ENCODE assay signal across 9 cellular contexts in the genomic region with DNA sequence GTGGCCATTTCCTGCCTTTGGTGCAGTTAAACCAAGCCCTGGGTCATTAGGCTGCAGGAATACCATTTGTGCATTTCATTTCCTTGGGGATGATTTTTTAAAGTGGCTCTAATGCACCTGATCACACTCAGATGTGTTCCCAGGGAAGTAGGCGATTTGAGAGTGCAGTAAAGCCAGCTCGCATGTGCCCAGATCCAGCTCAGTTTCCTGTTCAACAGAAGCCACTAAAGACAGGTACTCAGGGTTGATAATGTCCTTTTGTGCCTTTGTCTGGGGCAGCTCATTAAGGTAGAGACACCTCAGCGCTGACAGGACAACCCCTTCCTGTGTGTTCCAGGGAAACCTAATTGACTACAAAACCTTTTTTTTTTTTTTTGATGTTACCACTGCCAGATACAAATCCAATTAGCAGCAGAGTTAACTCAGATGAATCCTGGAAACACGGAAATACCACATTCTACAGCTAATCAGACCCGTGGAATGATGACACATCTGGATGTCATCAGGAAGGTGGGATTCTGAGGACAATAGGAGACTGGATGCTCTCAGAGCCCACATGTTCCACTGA. TPM values are rescaled to one million over a fixed set of nuclear protein-coding genes. Genes with fewer than 3 reads are reported as not detected.
DNase-seq lines count a peak whose midpoint lies in the region; ATAC-seq and TF ChIP-seq lines count a peak whose summit lies in the region.
"Had no signal": no experiment of that assay in that cellular context is flagged by ENCODE, and none has a peak within 500 bp of the region (broad histone marks: within the 10 kb centered on the region; RNA-seq: fewer than 3 reads in every experiment).

No MANE protein-coding gene starts in this region.

- H3K27ac ChIP-seq in dorsolateral prefrontal cortex: peak overlapping the region in 55 of 59 donors; percentile 1 to 95 (median 84)
- H3K27ac ChIP-seq in right atrium auricular region: no peak overlapping the region
- H3K27ac ChIP-seq in substantia nigra (ENCODE audit: low read depth, low read length, poor library complexity, severe bottlenecking): no peak overlapping the region

- intact Hi-C loops in dorsolateral prefrontal cortex (cut with DNase I): loop anchor here in 1 of 2 donors (10.0 kb wide), 2 partner anchors 65 to 125 kb away; no protein-coding TSS in a partner anchor

- H3K4me3 Mint-ChIP-seq in activated naive CD4-positive, alpha-beta T cell treated with anti-CD3 and anti-CD28 coated beads, Interleukin-2, amount 50 U/mL, for 24 hours: peak overlapping the region; percentile 20
- H3K4me3 Mint-ChIP-seq in stimulated activated effector memory CD8-positive, alpha-beta T cell treated with anti-CD3 and anti-CD28 coated beads, Interleukin-12 subunit alpha, Interleukin-12 subunit beta, amount 100 ng/mL, for 72 hours: peak overlapping the region; percentile 43

- no peaks in the 10 kb centered on the region for H3K27me3 Mint-ChIP-seq in activated naive CD4-positive, alpha-beta T cell treated with anti-CD3 and anti-CD28 coated beads, Interleukin-2, amount 50 U/mL, for 24 hours

- H3K27ac Mint-ChIP-seq in activated naive CD4-positive, alpha-beta T cell treated with anti-CD3 and anti-CD28 coated beads, Interleukin-2, amount 50 U/mL, for 24 hours: peak overlapping the region; percentile 80
- peak overlapping the region; percentile 84 for H3K27ac Mint-ChIP-seq in stimulated activated effector memory CD8-positive, alpha-beta T cell treated with anti-CD3 and anti-CD28 coated beads, Interleukin-12 subunit alpha, Interleukin-12 subunit beta, amount 100 ng/mL, for 72 hours

- no peaks in the 10 kb centered on the region for H3K36me3 Mint-ChIP-seq in activated naive CD4-positive, alpha-beta T cell treated with anti-CD3 and anti-CD28 coated beads, Interleukin-2, amount 50 U/mL, for 24 hours
- H3K36me3 Mint-ChIP-seq in stimulated activated effector memory CD8-positive, alpha-beta T cell treated with anti-CD3 and anti-CD28 coated beads, Interleukin-12 subunit alpha, Interleukin-12 subunit beta, amount 100 ng/mL, for 72 hours: no peaks in the 10 kb centered on the region

- no peaks in the 10 kb centered on the region for H3K9me3 ChIP-seq in right atrium auricular region

- H3K27me3 ChIP-seq in dorsolateral prefrontal cortex (no peaks in the 10 kb centered on the region), right atrium auricular region (no peaks in the 10 kb centered on the region)

- TF ChIP-seq CTCF in dorsolateral prefrontal cortex (IDR thresholded peaks at IDR 0.05 in 54 of 56, conservative IDR thresholded peaks at IDR 0.05 in 2 of 56; ENCODE audit: low read depth in 1 of 56, partially characterized antibody in 56 of 56) (no peak), right atrium auricular region (IDR thresholded peaks at IDR 0.05) (no peak)

- peaks cover 0 to 14% of the 10 kb centered on the region in 2 donors for H3K4me1 ChIP-seq in right atrium auricular region

- no peak for DNase-seq in activated naive CD4-positive, alpha-beta T cell treated with anti-CD3 and anti-CD28 coated beads, Interleukin-2, amount 50 U/mL, for 16 hours
- peak; percentile 72 for DNase-seq in NCI-H69 (lab: John Stamatoyannopoulos, UW)
- no peak for DNase-seq in dorsolateral prefrontal cortex
- no peak for DNase-seq in stimulated activated effector memory CD8-positive, alpha-beta T cell treated with anti-CD3 and anti-CD28 coated beads, Interleukin-12 subunit alpha, Interleukin-12 subunit beta, amount 100 ng/mL, for 72 hours (ENCODE audit: low spot score in 2 of 2)
- no peak for DNase-seq in right atrium auricular region (ENCODE audit: low spot score)
- DNase-seq in substantia nigra (lab: John Stamatoyannopoulos, UW): no peak
- DNase-seq: activated T-cell treated with anti-CD3 and anti-CD28 coated beads for 4 hours had no signal

- no peak for ATAC-seq in stimulated activated effector memory CD8-positive, alpha-beta T cell treated with anti-CD3 and anti-CD28 coated beads, Interleukin-12 subunit alpha, Interleukin-12 subunit beta, amount 100 ng/mL, for 72 hours
- no peak for ATAC-seq in GM21528 (IDR thresholded peaks at IDR 0.05; ENCODE audit: low FRiP score, unreplicated experiment)

- H3K36me3 ChIP-seq in right atrium auricular region: no peaks in the 10 kb centered on the region

- H3K9me3 Mint-ChIP-seq in activated naive CD4-positive, alpha-beta T cell treated with anti-CD3 and anti-CD28 coated beads, Interleukin-2, amount 50 U/mL, for 24 hours: no peaks in the 10 kb centered on the region
- H3K9me3 Mint-ChIP-seq in stimulated activated effector memory CD8-positive, alpha-beta T cell treated with anti-CD3 and anti-CD28 coated beads, Interleukin-12 subunit alpha, Interleukin-12 subunit beta, amount 100 ng/mL, for 72 hours: no peaks in the 10 kb centered on the region

- H3K4me1 Mint-ChIP-seq in activated naive CD4-positive, alpha-beta T cell treated with anti-CD3 and anti-CD28 coated beads, Interleukin-2, amount 50 U/mL, for 24 hours: peaks cover 44% of the 10 kb centered on the region
- H3K4me1 Mint-ChIP-seq in stimulated activated effector memory CD8-positive, alpha-beta T cell treated with anti-CD3 and anti-CD28 coated beads, Interleukin-12 subunit alpha, Interleukin-12 subunit beta, amount 100 ng/mL, for 72 hours: peaks cover 29% of the 10 kb centered on the region

- no peak overlapping the region for H3K4me3 ChIP-seq in dorsolateral prefrontal cortex
- no peak overlapping the region for H3K4me3 ChIP-seq in right atrium auricular region

RNA-seq across cellular contexts. Expression of gene CHRNA1, which starts 15.2 kb away (rescaled TPM):
- total RNA-seq in dorsolateral prefrontal cortex (1 to 10 TPM in 46 of 120 experiments, under 1 TPM in 70, not detected in 4; 0.28 to 2.6 (median 0.94) TPM), right atrium auricular region (under 1 TPM in 1 of 2 donors, not detected in 1; 0.43 TPM)

Comparison
In these comparisons a context has a peak if more than half of its experiments do, and no peak if none do; other contexts are left out.
1. H3K27ac ChIP-seq: peak in dorsolateral prefrontal cortex (55 of 59); none in right atrium auricular region (0 of 2) and substantia nigra (single experiment).